ENCODE assay signal across 15 cellular contexts in the genomic region with DNA sequence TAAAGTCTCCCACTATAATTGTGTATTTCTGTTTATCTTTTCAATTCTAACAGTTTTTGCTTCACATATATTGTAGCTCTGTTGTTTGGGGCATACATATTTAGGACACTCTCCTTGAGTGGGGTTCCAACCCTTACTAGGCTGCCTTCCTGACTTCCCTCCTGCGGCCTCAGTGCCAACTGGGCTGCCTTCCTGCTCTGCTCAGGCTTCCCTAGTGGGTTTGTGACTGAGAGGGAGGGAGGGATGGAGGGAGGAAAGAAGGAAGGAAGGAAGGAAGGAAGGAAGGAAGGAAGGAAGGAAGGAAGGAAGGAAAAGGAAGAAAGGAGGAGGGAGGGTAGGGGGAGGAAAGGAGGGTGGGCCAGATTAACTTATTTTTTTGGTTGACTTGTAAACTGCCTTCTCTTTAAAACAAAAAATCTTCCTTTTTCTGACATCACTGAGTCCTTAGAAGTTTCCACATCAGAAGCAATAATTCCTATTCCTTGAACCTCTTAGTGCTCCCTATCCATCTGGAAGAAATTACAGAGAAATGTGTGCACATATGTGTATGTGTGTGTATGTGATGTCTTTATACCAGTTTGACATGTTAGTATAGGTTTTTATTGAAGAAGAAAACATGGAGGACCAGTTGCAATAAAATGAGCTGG.
DNase-seq lines count a peak whose midpoint lies in the region; ATAC-seq lines count a peak whose summit lies in the region.
"Had no signal": no experiment of that assay in that cellular context is flagged by ENCODE, and none has a peak within 500 bp of the region (broad histone marks: within the 10 kb centered on the region; RNA-seq: fewer than 3 reads in every experiment).

No MANE protein-coding gene starts in this region.

- H3K27me3 Mint-ChIP-seq in activated CD4-positive, alpha-beta T cell treated with anti-CD3 and anti-CD28 coated beads, Interleukin-2, amount 10 ng/mL, durations not matched to agents 24 days and 14 days = no peaks in the 10 kb centered on the region
- no peaks in the 10 kb centered on the region for H3K27me3 Mint-ChIP-seq in T-cell
- H3K27me3 Mint-ChIP-seq in dendritic cell treated with granulocyte-macrophage colony-stimulating factor and Interleukin-4, amounts not matched to agents 40 ng/mL and 50 ng/mL, for 4 days = no peaks in the 10 kb centered on the region
- H3K27me3 Mint-ChIP-seq in stimulated activated naive B cell treated with anti-CD40 and anti-IgM and Interleukin-4, amounts not matched to agents 10 μg/mL and 1 μg/mL and 100 μg/mL, for 72 hours = no peaks in the 10 kb centered on the region
- H3K27me3 Mint-ChIP-seq: progenitor cell of endocrine pancreas had no signal

- peaks cover 26% of the 10 kb centered on the region for H3K4me1 Mint-ChIP-seq in activated CD4-positive, alpha-beta T cell treated with anti-CD3 and anti-CD28 coated beads, Interleukin-2, amount 10 ng/mL, durations not matched to agents 24 days and 14 days
- peaks cover 59 to 69% (median 68%) of the 10 kb centered on the region in 3 donors for H3K4me1 Mint-ChIP-seq in T-cell
- peaks cover 12% of the 10 kb centered on the region for H3K4me1 Mint-ChIP-seq in dendritic cell treated with granulocyte-macrophage colony-stimulating factor and Interleukin-4, amounts not matched to agents 40 ng/mL and 50 ng/mL, for 4 days (ENCODE audit: low read depth)
- H3K4me1 Mint-ChIP-seq in stimulated activated naive B cell treated with anti-CD40 and anti-IgM and Interleukin-4, amounts not matched to agents 10 μg/mL and 1 μg/mL and 100 μg/mL, for 72 hours = peaks cover 5 to 13% of the 10 kb centered on the region in 2 donors

- H3K4me3 Mint-ChIP-seq in activated CD4-positive, alpha-beta T cell treated with anti-CD3 and anti-CD28 coated beads, Interleukin-2, amount 10 ng/mL, durations not matched to agents 24 days and 14 days = no peak overlapping the region
- H3K4me3 Mint-ChIP-seq in T-cell = no peak overlapping the region
- no peak overlapping the region for H3K4me3 Mint-ChIP-seq in dendritic cell treated with granulocyte-macrophage colony-stimulating factor and Interleukin-4, amounts not matched to agents 40 ng/mL and 50 ng/mL, for 4 days
- H3K4me3 Mint-ChIP-seq in stimulated activated naive B cell treated with anti-CD40 and anti-IgM and Interleukin-4, amounts not matched to agents 10 μg/mL and 1 μg/mL and 100 μg/mL, for 72 hours = no peak overlapping the region

- in situ Hi-C loops in G401 (cut with HindIII; ENCODE audit: low sequenced_read_pairs) = no loop called here

- intact Hi-C loops in activated CD4-positive, alpha-beta T cell treated with anti-CD3 and anti-CD28 coated beads, Interleukin-2, amount 10 ng/mL, durations not matched to agents 24 days and 14 days (cut with micrococcal nuclease) = no loop called here
- intact Hi-C loops in dendritic cell treated with granulocyte-macrophage colony-stimulating factor and Interleukin-4, amounts not matched to agents 40 ng/mL and 50 ng/mL, for 4 days (cut with micrococcal nuclease) = no loop called here

- peaks cover 65% of the 10 kb centered on the region for H3K36me3 Mint-ChIP-seq in activated CD4-positive, alpha-beta T cell treated with anti-CD3 and anti-CD28 coated beads, Interleukin-2, amount 10 ng/mL, durations not matched to agents 24 days and 14 days (ENCODE audit: low read depth)
- H3K36me3 Mint-ChIP-seq in T-cell = peaks cover 81% of the 10 kb centered on the region
- peaks cover 88% of the 10 kb centered on the region for H3K36me3 Mint-ChIP-seq in dendritic cell treated with granulocyte-macrophage colony-stimulating factor and Interleukin-4, amounts not matched to agents 40 ng/mL and 50 ng/mL, for 4 days (ENCODE audit: low read depth)
- H3K36me3 Mint-ChIP-seq in stimulated activated naive B cell treated with anti-CD40 and anti-IgM and Interleukin-4, amounts not matched to agents 10 μg/mL and 1 μg/mL and 100 μg/mL, for 72 hours = peaks cover 58 to 70% of the 10 kb centered on the region in 2 donors

- DNase-seq in activated CD4-positive, alpha-beta T cell treated with anti-CD3 and anti-CD28 coated beads, Interleukin-2, amount 10 ng/mL, durations not matched to agents 24 days and 14 days = no peak
- no peak for DNase-seq in activated CD4-positive, alpha-beta T cell treated with anti-CD3 and anti-CD28 coated beads, Interleukin-2, amount 50 U/mL, for 4 hours
- DNase-seq in T-cell (no peak), G401 (ENCODE audit: low spot score) (no peak), NCI-H774 (lab: John Stamatoyannopoulos, UW) (no peak)
- DNase-seq in stimulated activated naive B cell treated with anti-CD40 and anti-IgM and Interleukin-4, amounts not matched to agents 10 μg/mL and 1 μg/mL and 100 μg/mL, for 72 hours = no peak
- DNase-seq: 8988T, foreskin melanocyte, left lung, NCI-H524 treated with DMSO at 0.1 percent for 48 hours, PC-9 had no signal

- peak overlapping the region; percentile 56 for H3K27ac Mint-ChIP-seq in activated CD4-positive, alpha-beta T cell treated with anti-CD3 and anti-CD28 coated beads, Interleukin-2, amount 10 ng/mL, durations not matched to agents 24 days and 14 days
- H3K27ac Mint-ChIP-seq in T-cell = peak overlapping the region; percentile 83
- H3K27ac Mint-ChIP-seq in dendritic cell treated with granulocyte-macrophage colony-stimulating factor and Interleukin-4, amounts not matched to agents 40 ng/mL and 50 ng/mL, for 4 days = peak overlapping the region; percentile 76
- H3K27ac Mint-ChIP-seq in stimulated activated naive B cell treated with anti-CD40 and anti-IgM and Interleukin-4, amounts not matched to agents 10 μg/mL and 1 μg/mL and 100 μg/mL, for 72 hours = peak overlapping the region; percentile 42
- H3K27ac Mint-ChIP-seq: progenitor cell of endocrine pancreas had no signal

- CTCF ChIA-PET in T-cell (lab: Charles Lee) = interaction anchor here in 1 of 2 donors (0.7 to 1.0 kb wide), 3 partner anchors 15 to 41 kb away, joined by 3 read pairs; no protein-coding TSS in a partner anchor

- ATAC-seq in T-cell (replicated peaks in 1 of 4) (peak in 1 of 4 experiments; percentile 35), GM21447 (IDR thresholded peaks at IDR 0.05; ENCODE audit: unreplicated experiment) (no peak)
- no peak for ATAC-seq in stimulated activated naive B cell treated with anti-CD40 and anti-IgM and Interleukin-4, amounts not matched to agents 10 μg/mL and 1 μg/mL and 100 μg/mL, for 72 hours (replicated peaks)
- ATAC-seq: left lung, SK-N-SH treated with all-trans-retinoic acid at 6 μM for 48 hours had no signal

- H3K9me3 Mint-ChIP-seq in activated CD4-positive, alpha-beta T cell treated with anti-CD3 and anti-CD28 coated beads, Interleukin-2, amount 10 ng/mL, durations not matched to agents 24 days and 14 days = peaks cover 13% of the 10 kb centered on the region
- peaks cover 0 to 12% (median 0%) of the 10 kb centered on the region in 3 donors for H3K9me3 Mint-ChIP-seq in T-cell
- H3K9me3 Mint-ChIP-seq in dendritic cell treated with granulocyte-macrophage colony-stimulating factor and Interleukin-4, amounts not matched to agents 40 ng/mL and 50 ng/mL, for 4 days = no peaks in the 10 kb centered on the region
- peaks cover 0 to 6% of the 10 kb centered on the region in 2 donors for H3K9me3 Mint-ChIP-seq in stimulated activated naive B cell treated with anti-CD40 and anti-IgM and Interleukin-4, amounts not matched to agents 10 μg/mL and 1 μg/mL and 100 μg/mL, for 72 hours

- POLR2A ChIA-PET in T-cell (lab: Charles Lee) = no interaction called here
